Comparison of ENCODE assay signal across 8 cellular contexts in the genomic region with DNA sequence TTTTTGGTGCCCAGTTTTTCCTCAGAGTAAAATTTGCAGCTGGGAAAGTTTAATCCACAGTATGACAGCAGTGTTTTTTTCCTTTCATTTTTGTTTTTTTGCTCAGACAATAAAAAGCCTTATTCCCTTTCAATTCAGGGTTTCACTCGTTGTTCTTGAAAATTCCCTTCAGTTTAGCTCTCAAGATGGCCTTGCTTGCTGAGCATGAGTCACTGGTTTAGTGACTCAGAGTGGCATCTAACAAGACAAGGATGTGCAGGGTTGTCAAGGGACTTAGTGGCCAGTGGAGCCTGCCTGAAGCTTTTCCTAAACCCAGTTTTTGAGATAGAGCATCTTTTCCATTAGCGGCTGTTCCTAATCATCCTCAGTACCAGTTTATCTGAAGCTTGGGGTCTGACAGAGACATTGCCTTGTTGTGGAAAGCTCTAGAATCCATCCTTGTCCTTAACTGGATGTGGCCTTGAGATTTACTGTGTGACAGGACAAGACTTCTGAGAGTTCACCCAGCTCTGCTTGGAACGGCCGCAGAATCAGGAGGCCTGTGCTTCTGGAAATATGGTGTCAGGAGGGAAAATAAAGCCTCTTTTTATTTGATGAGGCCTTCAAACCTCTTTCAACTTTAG. TPM values are rescaled to one million over a fixed set of nuclear protein-coding genes. Genes with fewer than 3 reads are reported as not detected.
DNase-seq lines count a peak whose midpoint lies in the region; ATAC-seq and TF ChIP-seq lines count a peak whose summit lies in the region.

No MANE protein-coding gene starts in this region.

- intact Hi-C loops in Panc1 (cut with micrococcal nuclease; ENCODE audit: unreplicated experiment): no loop called here

- H3K27ac ChIP-seq in Panc1 (ENCODE audit: low read length): no peak overlapping the region

- DNase-seq in AG09309 (ENCODE audit: low read depth) (peak; percentile 53), Panc1 (ENCODE audit: low read depth, low spot score) (no peak), foreskin fibroblast (peak; percentile 86 to 92), SHP77 (lab: John Stamatoyannopoulos, UW) (no peak), NCI-H748 treated with DMSO at 0.1 percent for 48 hours (lab: John Stamatoyannopoulos, UW) (no peak), AML-193 (lab: John Stamatoyannopoulos, UW) (no peak)

- POLR2A ChIA-PET in Panc1 (lab: Charles Lee): no interaction called here

- in situ Hi-C loops in Panc1 (cut with HindIII; ENCODE audit: low pct_unique_long_range_greater_than_20kb, low sequenced_read_pairs): no loop called here

- peaks cover 4% of the 10 kb centered on the region; the same call in 1 of the 2 replicates for H3K4me1 ChIP-seq in Panc1 (ENCODE audit: control insufficient read depth, insufficient read depth, low read length)

- CTCF ChIA-PET in Panc1 (lab: Charles Lee): interaction anchor here (0.7 kb wide), 1 partner anchor 22 kb away, joined by 3 read pairs; no protein-coding TSS in a partner anchor

- ATAC-seq in GM21423 (IDR thresholded peaks at IDR 0.05; ENCODE audit: unreplicated experiment): peak; percentile 56
- ATAC-seq in Panc1: peak; percentile 68; the same call in 1 of the 2 replicates
- ATAC-seq in HG02852 (IDR thresholded peaks at IDR 0.05; ENCODE audit: unreplicated experiment): no peak

- TF ChIP-seq CTCF in AG09309 (IDR thresholded peaks at IDR 0.05; ENCODE audit: control insufficient read depth, insufficient read depth, low read depth, low read length, missing control alignments): no peak
- TF ChIP-seq CTCF in Panc1 (IDR thresholded peaks at IDR 0.05): no peak
- TF ChIP-seq CTCF in foreskin fibroblast (IDR thresholded peaks at IDR 0.05; ENCODE audit: low read depth, low read length): no peak

- BruUV-seq in Panc1 (replicated peaks; lab: Mats Ljungman, UMichigan): no TSS peak

- H3K36me3 ChIP-seq in Panc1 (ENCODE audit: control insufficient read depth, insufficient read depth, low read length): no peaks in the 10 kb centered on the region

- H3K4me3 ChIP-seq in AG09309 (ENCODE audit: control insufficient read depth, low read depth, low read length) (no peak overlapping the region), Panc1 (ENCODE audit: low read depth in 2 of 2, low read length in 2 of 2) (no peak overlapping the region), foreskin fibroblast (ENCODE audit: low read depth in 1 of 2, low read length in 2 of 2) (no peak overlapping the region)

- no peaks in the 10 kb centered on the region for H3K9me3 ChIP-seq in Panc1 (ENCODE audit: control insufficient read depth, insufficient read depth, low read depth, low read length)

- H3K27me3 ChIP-seq in Panc1 (ENCODE audit: control insufficient read depth, insufficient read depth, low read length): no peaks in the 10 kb centered on the region; the same call in 1 of the 2 replicates

RNA-seq across cellular contexts. Expression of a gene that starts 48.4 kb away (rescaled TPM):
- total RNA-seq in Panc1 (2021; ENCODE audit: unreplicated experiment): 4.0 TPM
- polyA plus RNA-seq in Panc1 (2012; ENCODE audit: insufficient read length): 1.5 TPM

Comparison
In these comparisons a context has a peak if more than half of its experiments do, and no peak if none do; other contexts are left out.
1. DNase-seq: peak in AG09309 (single experiment) and foreskin fibroblast (2 of 2); none in Panc1 (single experiment), SHP77 (0 of 2), NCI-H748 treated with DMSO at 0.1 percent for 48 hours (single experiment) and AML-193 (0 of 2).